Comparison of ENCODE assay signal across 8 cellular contexts in genomic region chr16:80526418-80527061, GRCh38. TPM values are rescaled to one million over a fixed set of nuclear protein-coding genes. Genes with fewer than 3 reads are reported as not detected.
DNase-seq lines count a peak whose midpoint lies in the region; ATAC-seq and TF ChIP-seq lines count a peak whose summit lies in the region.

No MANE protein-coding gene starts in this region.

- no peak for ATAC-seq in HG02840 (IDR thresholded peaks at IDR 0.05; ENCODE audit: low FRiP score, unreplicated experiment)

- no peaks in the 10 kb centered on the region for H3K27me3 ChIP-seq in AG04450 (ENCODE audit: control insufficient read depth, insufficient read depth, low read length)
- H3K27me3 ChIP-seq in HL-60 (ENCODE audit: insufficient read depth, poor library complexity, severe bottlenecking): no peaks in the 10 kb centered on the region

- peak; percentile 27 for DNase-seq in AG04450 (ENCODE audit: low read depth, low spot score)
- peak; percentile 30 to 37 for DNase-seq in HL-60 (ENCODE audit: low read depth in 1 of 2, low spot score in 1 of 2)
- DNase-seq in SHP77 (lab: John Stamatoyannopoulos, UW): peak; percentile 33 to 49
- peak; percentile 58 for DNase-seq in activated naive CD4-positive, alpha-beta T cell treated with Interleukin-2 at 50 U/mL for 16 hours
- peak; percentile 45 for DNase-seq in glomerular visceral epithelial cell (ENCODE audit: extremely low spot score)
- no peak for DNase-seq in retinal pigment epithelial cell (ENCODE audit: low read depth)

- POLR2A ChIA-PET in AG04450 (lab: Yijun Ruan, JAX): no interaction called here

- H3K9me3 ChIP-seq in AG04450 (ENCODE audit: control insufficient read depth, insufficient read depth, low read length): no peaks in the 10 kb centered on the region

- CTCF ChIA-PET in AG04450 (lab: Charles Lee): interaction anchor here (0.6 to 4.6 kb wide), 49 partner anchors 8 to 1931 kb away, joined by 3 to 96 read pairs (median 4); partner anchors contain the start of gene DYNLRB2

- no peak overlapping the region for H3K4me3 ChIP-seq in AG04450 (ENCODE audit: low read depth, low read length)
- H3K4me3 ChIP-seq in HL-60 (replicated peaks; ENCODE audit: insufficient read depth, low read length): no peak overlapping the region
- no peak overlapping the region for H3K4me3 ChIP-seq in retinal pigment epithelial cell (ENCODE audit: low read length)

- TF ChIP-seq CTCF in AG04450 (IDR thresholded peaks at IDR 0.05; ENCODE audit: low read depth, low read length): peak; percentile 90
- TF ChIP-seq CTCF in GM12874 (IDR thresholded peaks at IDR 0.05; ENCODE audit: insufficient read depth, low read depth, low read length): peak; percentile 67
- peak; percentile 78 for TF ChIP-seq CTCF in HL-60 (IDR thresholded peaks at IDR 0.05; ENCODE audit: insufficient read depth, low read length)
- TF ChIP-seq CTCF in retinal pigment epithelial cell (conservative IDR thresholded peaks at IDR 0.05; ENCODE audit: low read depth, low read length): peak; percentile 88

- H3K27ac ChIP-seq in AG04450 (ENCODE audit: low read depth, low read length) (no peak overlapping the region), HL-60 (replicated peaks) (no peak overlapping the region)

RNA-seq across cellular contexts. Expression of gene DYNLRB2, which starts 14.3 kb away (rescaled TPM):
- 0.33 and 0.71 TPM in 2 replicates for polyA plus RNA-seq in AG04450 (2011; rRNA removed)
- polyA minus RNA-seq in AG04450 (2011; rRNA and poly(A)+ RNA removed): not detected in 2 replicates
